In genomic region chr2:31057691-31058090, GRCh38 we compare ENCODE assay signal across 32 cellular contexts.
"Had no signal": no experiment of that assay in that cellular context is flagged by ENCODE, and none has a peak within 500 bp of the region (broad histone marks: within the 10 kb centered on the region; RNA-seq: fewer than 3 reads in every experiment).

No MANE protein-coding gene starts in this region.

- FAIRE-seq: astrocyte had no signal

- H3K27ac Mint-ChIP-seq: activated CD4-positive, alpha-beta memory T cell treated with anti-CD3 and anti-CD28 coated beads, Interleukin-2, amount 10 ng/mL, durations not matched to agents 7 days and 5 days; activated CD8-positive, alpha-beta memory T cell treated with anti-CD3 and anti-CD28 coated beads, Interleukin-2, amount 10 ng/mL, durations not matched to agents 7 days and 5 days; activated naive CD8-positive, alpha-beta T cell treated with anti-CD3 and anti-CD28 coated beads for 36 hours had no signal

- H3K4me3 ChIP-seq: body of pancreas, breast epithelium, MG63 had no signal

- H3K4me1 ChIP-seq: breast epithelium had no signal

- H3K27me3 Mint-ChIP-seq: activated naive CD8-positive, alpha-beta T cell treated with anti-CD3 and anti-CD28 coated beads for 36 hours had no signal

- H3K27ac ChIP-seq: body of pancreas, breast epithelium, WERI-Rb-1 had no signal

- H3K9me3 Mint-ChIP-seq: activated CD4-positive, alpha-beta memory T cell treated with anti-CD3 and anti-CD28 coated beads, Interleukin-2, amount 10 ng/mL, durations not matched to agents 7 days and 5 days; activated naive CD8-positive, alpha-beta T cell treated with anti-CD3 and anti-CD28 coated beads for 36 hours had no signal

- H3K9me3 ChIP-seq: body of pancreas, breast epithelium, MG63 had no signal

- H3K36me3 ChIP-seq: breast epithelium, MG63, WERI-Rb-1 had no signal

- H3K27me3 ChIP-seq: body of pancreas, breast epithelium, MG63 had no signal

- H3K36me3 Mint-ChIP-seq: activated CD8-positive, alpha-beta memory T cell treated with anti-CD3 and anti-CD28 coated beads, Interleukin-2, amount 10 ng/mL, durations not matched to agents 7 days and 5 days; activated naive CD8-positive, alpha-beta T cell treated with anti-CD3 and anti-CD28 coated beads for 36 hours had no signal

- H3K4me3 Mint-ChIP-seq: activated CD4-positive, alpha-beta memory T cell treated with anti-CD3 and anti-CD28 coated beads, Interleukin-2, amount 10 ng/mL, durations not matched to agents 7 days and 5 days; activated CD8-positive, alpha-beta memory T cell treated with anti-CD3 and anti-CD28 coated beads, Interleukin-2, amount 10 ng/mL, durations not matched to agents 7 days and 5 days; activated naive CD8-positive, alpha-beta T cell treated with anti-CD3 and anti-CD28 coated beads for 36 hours had no signal

- ATAC-seq: activated CD8-positive, alpha-beta memory T cell treated with anti-CD3 and anti-CD28 coated beads, Interleukin-2, amount 10 ng/mL, durations not matched to agents 7 days and 5 days; body of pancreas had no signal

- H3K4me1 Mint-ChIP-seq: activated CD4-positive, alpha-beta memory T cell treated with anti-CD3 and anti-CD28 coated beads, Interleukin-2, amount 10 ng/mL, durations not matched to agents 7 days and 5 days; activated CD8-positive, alpha-beta memory T cell treated with anti-CD3 and anti-CD28 coated beads, Interleukin-2, amount 10 ng/mL, durations not matched to agents 7 days and 5 days; activated naive CD8-positive, alpha-beta T cell treated with anti-CD3 and anti-CD28 coated beads for 36 hours had no signal

- DNase-seq: activated CD4-positive, alpha-beta memory T cell treated with anti-CD3 and anti-CD28 coated beads, Interleukin-2, amount 10 ng/mL, durations not matched to agents 7 days and 5 days; activated CD4-positive, alpha-beta T cell treated with anti-CD3 and anti-CD28 coated beads for 1 hour; activated CD4-positive, alpha-beta T cell treated with anti-CD3 and anti-CD28 coated beads for 48 hours; activated CD4-positive, CD25-positive, alpha-beta regulatory T cell; activated CD8-positive, alpha-beta memory T cell treated with anti-CD3 and anti-CD28 coated beads for 24 hours; activated CD8-positive, alpha-beta memory T cell treated with anti-CD3 and anti-CD28 coated beads, Interleukin-2, amount 10 ng/mL, durations not matched to agents 7 days and 5 days; activated CD8-positive, alpha-beta memory T cell treated with anti-CD3 and anti-CD28 coated beads, Interleukin-2, amount 50 U/mL, for 48 hours; activated effector memory CD4-positive, alpha-beta T cell treated with Interleukin-2 at 50 U/mL for 16 hours; activated naive CD4-positive, alpha-beta T cell treated with anti-CD3 and anti-CD28 coated beads, Interleukin-2, amount 50 U/mL, for 16 hours; activated naive CD8-positive, alpha-beta T cell treated with anti-CD3 and anti-CD28 coated beads for 36 hours; activated T-cell treated with anti-CD3 and anti-CD28 coated beads, Interleukin-2, amount 50 U/mL, for 48 hours; amniotic stem cell; body of pancreas; Kasumi-1; KG1; MG63; NCI-H1048; NCI-H1105 treated with DMSO at 0.1 percent for 48 hours; NCI-H1436; NCI-H1694; NCI-H1930; NCI-H2081 treated with DMSO at 0.1 percent for 48 hours; NCI-H226; NCI-H446 treated with DMSO at 0.1 percent for 48 hours; NCI-H524; NCI-H69; NCI-H82; Right ventricle myocardium superior; T1000; WERI-Rb-1 had no signal
